ENCODE assay signal across 1 cellular context in genomic region chr2:226796012-226796839, GRCh38.
TF ChIP-seq lines count a peak whose summit lies in the region.

No MANE protein-coding gene starts in this region.

TF ChIP-seq in HepG2, 621 proteins besides CTCF, POLR2A, EP300 and RAD21 (continued from another document and continues in another):
- TF ChIP-seq HBP1 (CRISPR knock-in tag; IDR thresholded peaks at IDR 0.05; ENCODE audit: low read depth) (no peak), THYN1 (CRISPR knock-in tag; IDR thresholded peaks at IDR 0.05; ENCODE audit: borderline replicate concordance, low read depth) (no peak), ZMYM2 (CRISPR knock-in tag; IDR thresholded peaks at IDR 0.05) (0 out of 2 replicates have a peak, but pooled peaks have one; percentile 43), TRAFD1 (CRISPR knock-in tag; IDR thresholded peaks at IDR 0.05; ENCODE audit: borderline replicate concordance) (no peak), ZNF136 (CRISPR knock-in tag; IDR thresholded peaks at IDR 0.05; ENCODE audit: low read depth) (no peak), ZNF276 (CRISPR knock-in tag; IDR thresholded peaks at IDR 0.05; ENCODE audit: low read depth) (no peak), NFKB2 (CRISPR knock-in tag; IDR thresholded peaks at IDR 0.05; ENCODE audit: borderline replicate concordance) (no peak), FOXK1 (CRISPR knock-in tag; IDR thresholded peaks at IDR 0.05; ENCODE audit: borderline replicate concordance, low read depth) (no peak), ATM (IDR thresholded peaks at IDR 0.05; ENCODE audit: borderline replicate concordance) (no peak), PHF21A (CRISPR knock-in tag; IDR thresholded peaks at IDR 0.05) (no peak), TP53 (CRISPR knock-in tag; conservative IDR thresholded peaks at IDR 0.05) (no peak), ELF4 (CRISPR knock-in tag; IDR thresholded peaks at IDR 0.05; ENCODE audit: borderline replicate concordance) (no peak), HMG20A (CRISPR knock-in tag; IDR thresholded peaks at IDR 0.05; ENCODE audit: borderline replicate concordance) (no peak), PHF8 (CRISPR knock-in tag; IDR thresholded peaks at IDR 0.05) (0 out of 2 replicates have a peak, but pooled peaks have one; percentile 30), KDM2A (CRISPR knock-in tag; IDR thresholded peaks at IDR 0.05; ENCODE audit: borderline replicate concordance, low read depth) (no peak), ZNF589 (CRISPR knock-in tag; conservative IDR thresholded peaks at IDR 0.05) (no peak), TBL1XR1 (IDR thresholded peaks at IDR 0.05; ENCODE audit: borderline replicate concordance, low read length, partially characterized antibody) (no peak), MNT (IDR thresholded peaks at IDR 0.05) (no peak), REST (IDR thresholded peaks at IDR 0.05; ENCODE audit: borderline replicate concordance in 1 of 2, low read depth in 1 of 2, low read length in 2 of 2) (no peak), SOX6 (IDR thresholded peaks at IDR 0.05) (no peak), SOX6 (CRISPR knock-in tag; IDR thresholded peaks at IDR 0.05) (no peak), YY1 (IDR thresholded peaks at IDR 0.05; ENCODE audit: insufficient read depth, insufficient replicate concordance, low read depth, low read length) (no peak), RFX1 (IDR thresholded peaks at IDR 0.05) (no peak), ZNF687 (CRISPR knock-in tag; IDR thresholded peaks at IDR 0.05) (peak; percentile 79), POLR2AphosphoS2 (IDR thresholded peaks at IDR 0.05; ENCODE audit: low read depth, low read length) (no peak), KLF11 (CRISPR knock-in tag; IDR thresholded peaks at IDR 0.05) (no peak), ZNF781 (CRISPR knock-in tag; IDR thresholded peaks at IDR 0.05; ENCODE audit: borderline replicate concordance, not compliant biosample characterization) (no peak), CEBPZ (IDR thresholded peaks at IDR 0.05; ENCODE audit: low read length) (no peak), TMF1 (CRISPR knock-in tag; IDR thresholded peaks at IDR 0.05; ENCODE audit: low read depth) (no peak), ZNF772 (CRISPR knock-in tag; IDR thresholded peaks at IDR 0.05) (no peak), ZNF709 (CRISPR knock-in tag; IDR thresholded peaks at IDR 0.05) (0 out of 2 replicates have a peak, but pooled peaks have one; percentile 63), ZFP91 (CRISPR knock-in tag; IDR thresholded peaks at IDR 0.05; ENCODE audit: borderline replicate concordance) (no peak), ZNF703 (CRISPR knock-in tag; IDR thresholded peaks at IDR 0.05; ENCODE audit: borderline replicate concordance) (no peak), ZNF766 (CRISPR knock-in tag; IDR thresholded peaks at IDR 0.05; ENCODE audit: borderline replicate concordance) (no peak)
